18 cellular contexts compared by ENCODE assay signal in the genomic region with DNA sequence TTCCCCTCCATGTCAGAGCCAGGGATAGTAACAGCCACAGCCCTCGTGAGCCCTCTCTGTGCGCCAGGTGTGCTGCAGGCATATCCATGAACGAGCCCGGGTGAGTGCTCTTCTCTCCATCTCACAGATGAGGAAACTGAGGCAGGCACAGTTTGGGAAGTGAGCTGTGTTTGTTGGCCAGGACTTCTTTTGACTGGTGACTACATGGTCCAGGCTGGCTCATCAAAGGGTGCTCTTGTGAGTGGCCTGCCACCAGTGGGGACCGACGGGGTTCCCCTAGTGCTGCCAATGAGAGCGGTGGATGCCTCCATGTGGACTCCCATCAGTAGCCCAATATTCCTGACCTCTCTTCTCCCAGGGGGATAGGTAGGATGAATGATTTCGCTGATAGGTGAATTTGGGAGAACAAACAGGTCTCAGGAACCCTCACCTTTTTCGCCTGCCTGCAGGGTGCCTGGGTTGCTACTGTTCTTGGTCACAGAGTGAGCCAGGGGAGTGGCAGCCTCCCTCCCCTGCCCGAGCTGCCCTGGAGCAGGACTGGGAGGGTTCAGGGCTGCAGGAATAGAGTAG. TPM values are rescaled to one million over a fixed set of nuclear protein-coding genes. Genes with fewer than 3 reads are reported as not detected.
"Had no signal": no experiment of that assay in that cellular context is flagged by ENCODE, and none has a peak within 500 bp of the region (broad histone marks: within the 10 kb centered on the region; RNA-seq: fewer than 3 reads in every experiment).

No MANE protein-coding gene starts in this region.

- DNase-seq: activated CD4-positive, alpha-beta T cell treated with anti-CD3 and anti-CD28 coated beads for 36 hours; activated CD4-positive, CD25-positive, alpha-beta regulatory T cell; activated CD8-positive, alpha-beta T cell treated with anti-CD3 and anti-CD28 coated beads, Interleukin-2, amount 10 ng/mL, durations not matched to agents 7 days and 5 days; activated naive CD4-positive, alpha-beta T cell treated with Interleukin-2 at 50 U/mL for 16 hours; activated T-cell treated with anti-CD3 and anti-CD28 coated beads, Interleukin-2, amount 50 U/mL, for 4 hours; effector CD8-positive, alpha-beta T cell; left ventricle myocardium inferior; mammary epithelial cell; naive B cell; occipital lobe; stimulated activated CD4-positive, alpha-beta T cell treated with anti-CD3 and anti-CD28 coated beads, Interleukin-1b, Interleukin-23, amount 100 ng/mL, for 48 hours; stimulated activated CD4-positive, alpha-beta T cell treated with anti-CD3 and anti-CD28 coated beads, Interleukin-4, amount 100 ng/mL, for 4 hours; stimulated activated naive B cell treated with anti-CD40 and anti-IgM and Interleukin-4, amounts not matched to agents 10 μg/mL and 1 μg/mL and 100 μg/mL, for 72 hours; T-helper 1 cell; thyroid gland had no signal

- ATAC-seq: activated CD4-positive, alpha-beta T cell treated with anti-CD3 and anti-CD28 coated beads for 36 hours; activated CD8-positive, alpha-beta T cell treated with anti-CD3 and anti-CD28 coated beads, Interleukin-2, amount 10 ng/mL, durations not matched to agents 7 days and 5 days; stimulated activated naive B cell treated with anti-CD40 and anti-IgM and Interleukin-4, amounts not matched to agents 10 μg/mL and 1 μg/mL and 100 μg/mL, for 72 hours had no signal

RNA-seq across cellular contexts. Expression of a gene that starts 38.2 kb away (rescaled TPM):
- total RNA-seq: activated CD4-positive, alpha-beta T cell treated with anti-CD3 and anti-CD28 coated beads for 36 hours; activated CD8-positive, alpha-beta T cell treated with anti-CD3 and anti-CD28 coated beads, Interleukin-2, amount 10 ng/mL, durations not matched to agents 7 days and 5 days; activated T-helper 2 cell treated with anti-CD3 and anti-CD28 coated beads, Interferon-gamma antibody, Interleukin-2, Interleukin-4, amounts not matched to agents 10 μg/mL and 5 μg/mL and 100 μg/mL, durations not matched to agents 14 hours and 24 hours and 36 hours; bronchial epithelial cell; dermis microvascular lymphatic vessel endothelial cell; mammary epithelial cell had no signal
